33 cellular contexts compared by ENCODE assay signal in the genomic region with DNA sequence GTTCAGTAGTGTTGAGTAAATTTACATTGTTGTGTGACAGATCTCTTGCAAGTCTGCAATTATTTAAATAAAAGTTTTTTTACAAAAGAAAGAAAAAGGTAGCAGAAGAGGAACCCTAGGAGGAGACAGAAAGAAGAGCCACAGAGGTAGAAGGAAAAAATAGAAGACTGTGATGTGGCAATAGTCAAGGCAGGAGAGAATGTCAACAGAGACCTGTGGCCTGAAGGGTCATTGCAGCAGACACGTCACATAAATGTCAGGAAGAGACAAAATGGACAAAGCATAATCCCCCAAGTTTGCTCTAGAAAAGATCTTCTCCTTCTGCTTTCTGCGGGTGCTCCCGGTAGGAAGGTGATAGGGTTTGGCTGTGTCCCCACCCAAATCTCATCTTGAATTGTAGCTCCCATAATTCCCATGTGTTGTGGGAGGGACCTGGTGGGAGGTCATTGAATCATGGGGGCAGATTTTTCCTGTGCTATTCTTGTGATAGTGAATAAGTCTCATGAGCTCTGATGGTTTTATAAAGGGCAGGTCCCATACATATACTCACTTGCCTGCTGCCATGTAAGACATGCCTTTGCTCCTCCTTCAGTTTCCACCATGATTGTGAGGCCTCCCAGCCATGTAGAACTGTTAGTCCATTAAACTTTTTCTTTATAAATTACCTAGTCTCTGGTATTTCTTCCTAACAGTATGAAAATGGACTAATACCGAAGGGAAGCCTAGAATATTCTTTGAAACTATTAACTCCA.
"Had no signal": no experiment of that assay in that cellular context is flagged by ENCODE, and none has a peak within 500 bp of the region (broad histone marks: within the 10 kb centered on the region; RNA-seq: fewer than 3 reads in every experiment).

No MANE protein-coding gene starts in this region.

- H3K27me3 Mint-ChIP-seq: activated B cell treated with CpG ODN at 0.5 μM for 24 hours; activated CD8-positive, alpha-beta T cell treated with anti-CD3 and anti-CD28 coated beads for 36 hours; activated naive CD4-positive, alpha-beta T cell treated with anti-CD3 and anti-CD28 coated beads, Interleukin-2, amount 50 U/mL, for 24 hours; activated naive CD8-positive, alpha-beta T cell treated with anti-CD3 and anti-CD28 coated beads for 36 hours; activated naive CD8-positive, alpha-beta T cell treated with anti-CD3 and anti-CD28 coated beads, Interleukin-2, amount 50 U/mL, for 24 hours; T-helper 17 cell had no signal

- H3K9me3 ChIP-seq: adrenal gland, body of pancreas, esophagus squamous epithelium had no signal

- FAIRE-seq: colon, endometrium, endothelial cell of umbilical vein had no signal

- DNase-seq: activated B cell treated with CpG ODN at 0.5 μM for 24 hours; activated CD4-positive, alpha-beta T cell treated with anti-CD3 and anti-CD28 coated beads for 48 hours; activated CD4-positive, alpha-beta T cell treated with anti-CD3 and anti-CD28 coated beads, Interleukin-2, amount 50 U/mL, for 1 hour; activated CD4-positive, alpha-beta T cell treated with anti-CD3 and anti-CD28 coated beads, Interleukin-2, amount 50 U/mL, for 48 hours; activated CD8-positive, alpha-beta memory T cell treated with anti-CD3 and anti-CD28 coated beads for 24 hours; activated CD8-positive, alpha-beta T cell treated with anti-CD3 and anti-CD28 coated beads for 36 hours; activated effector memory CD4-positive, alpha-beta T cell treated with anti-CD3 and anti-CD28 coated beads, Interleukin-2, amount 50 U/mL, for 16 hours; activated naive CD4-positive, alpha-beta T cell treated with anti-CD3 and anti-CD28 coated beads for 36 hours; activated naive CD8-positive, alpha-beta T cell treated with anti-CD3 and anti-CD28 coated beads for 36 hours; activated naive CD8-positive, alpha-beta T cell treated with anti-CD3 and anti-CD28 coated beads, Interleukin-2, amount 50 U/mL, for 24 hours; activated T-cell treated with anti-CD3 and anti-CD28 coated beads, Interleukin-2, amount 50 U/mL, for 1 hour; activated T-cell treated with anti-CD3 and anti-CD28 coated beads, Interleukin-2, amount 50 U/mL, for 48 hours; adrenal gland; amygdala; aorta; body of pancreas; caudate nucleus; cortex of kidney; effector CD8-positive, alpha-beta T cell; esophagus squamous epithelium; foreskin melanocyte; T-helper 17 cell; T1000; WERI-Rb-1 had no signal

- H3K27ac Mint-ChIP-seq: activated B cell treated with CpG ODN at 0.5 μM for 24 hours; activated CD8-positive, alpha-beta T cell treated with anti-CD3 and anti-CD28 coated beads for 36 hours; activated naive CD4-positive, alpha-beta T cell treated with anti-CD3 and anti-CD28 coated beads for 36 hours; activated naive CD4-positive, alpha-beta T cell treated with anti-CD3 and anti-CD28 coated beads, Interleukin-2, amount 50 U/mL, for 24 hours; activated naive CD8-positive, alpha-beta T cell treated with anti-CD3 and anti-CD28 coated beads, Interleukin-2, amount 50 U/mL, for 24 hours; activated T-helper 1 cell treated with anti-CD3 and anti-CD28 coated beads, Interleukin-12 subunit alpha, Interleukin-12 subunit beta, Interleukin-2, Interleukin-4 antibody, amounts not matched to agents 30 ng/mL and 10 ng/mL and 1 ng/mL, durations not matched to agents 14 hours and 24 hours and 36 hours; activated T-helper 2 cell treated with anti-CD3 and anti-CD28 coated beads, Interferon-gamma antibody, Interleukin-2, Interleukin-4, amounts not matched to agents 10 μg/mL and 5 μg/mL and 100 μg/mL, durations not matched to agents 14 hours and 24 hours and 36 hours; T-helper 17 cell; T-helper 2 cell treated with Interferon-gamma antibody and Interleukin-4, amounts not matched to agents 5 μg/mL and 100 μg/mL, for 36 hours had no signal

- H3K9me3 Mint-ChIP-seq: activated naive CD4-positive, alpha-beta T cell treated with anti-CD3 and anti-CD28 coated beads, Interleukin-2, amount 50 U/mL, for 24 hours had no signal

- H3K4me3 ChIP-seq: adrenal gland, body of pancreas, esophagus squamous epithelium, gastroesophageal sphincter had no signal

- H3K36me3 ChIP-seq: adrenal gland, esophagus squamous epithelium, gastroesophageal sphincter, WERI-Rb-1 had no signal

- H3K4me3 Mint-ChIP-seq: activated B cell treated with CpG ODN at 0.5 μM for 24 hours; activated CD8-positive, alpha-beta T cell treated with anti-CD3 and anti-CD28 coated beads for 36 hours; activated naive CD4-positive, alpha-beta T cell treated with anti-CD3 and anti-CD28 coated beads for 36 hours; activated naive CD4-positive, alpha-beta T cell treated with anti-CD3 and anti-CD28 coated beads, Interleukin-2, amount 50 U/mL, for 24 hours; activated naive CD8-positive, alpha-beta T cell treated with anti-CD3 and anti-CD28 coated beads for 36 hours; activated naive CD8-positive, alpha-beta T cell treated with anti-CD3 and anti-CD28 coated beads, Interleukin-2, amount 50 U/mL, for 24 hours; activated T-helper 1 cell treated with anti-CD3 and anti-CD28 coated beads, Interleukin-12 subunit alpha, Interleukin-12 subunit beta, Interleukin-2, Interleukin-4 antibody, amounts not matched to agents 30 ng/mL and 10 ng/mL and 1 ng/mL, durations not matched to agents 14 hours and 24 hours and 36 hours; T-helper 17 cell; T-helper 2 cell treated with Interferon-gamma antibody and Interleukin-4, amounts not matched to agents 5 μg/mL and 100 μg/mL, for 36 hours had no signal

- H3K27me3 ChIP-seq: adrenal gland, body of pancreas had no signal

- ATAC-seq: activated CD4-positive, CD25-positive, alpha-beta regulatory T cell treated with anti-CD3 and anti-CD28 coated beads, Interleukin-2, amount 50 U/mL, for 24 hours; activated CD8-positive, alpha-beta T cell treated with anti-CD3 and anti-CD28 coated beads for 36 hours; activated naive CD8-positive, alpha-beta T cell treated with anti-CD3 and anti-CD28 coated beads, Interleukin-2, amount 50 U/mL, for 24 hours; body of pancreas; gastroesophageal sphincter; T-helper 17 cell had no signal

- H3K4me1 ChIP-seq: adrenal gland, gastroesophageal sphincter had no signal

- H3K27ac ChIP-seq: adrenal gland, body of pancreas, gastroesophageal sphincter, WERI-Rb-1 had no signal

- H3K36me3 Mint-ChIP-seq: activated naive CD8-positive, alpha-beta T cell treated with anti-CD3 and anti-CD28 coated beads for 36 hours had no signal
